In the genomic region with DNA sequence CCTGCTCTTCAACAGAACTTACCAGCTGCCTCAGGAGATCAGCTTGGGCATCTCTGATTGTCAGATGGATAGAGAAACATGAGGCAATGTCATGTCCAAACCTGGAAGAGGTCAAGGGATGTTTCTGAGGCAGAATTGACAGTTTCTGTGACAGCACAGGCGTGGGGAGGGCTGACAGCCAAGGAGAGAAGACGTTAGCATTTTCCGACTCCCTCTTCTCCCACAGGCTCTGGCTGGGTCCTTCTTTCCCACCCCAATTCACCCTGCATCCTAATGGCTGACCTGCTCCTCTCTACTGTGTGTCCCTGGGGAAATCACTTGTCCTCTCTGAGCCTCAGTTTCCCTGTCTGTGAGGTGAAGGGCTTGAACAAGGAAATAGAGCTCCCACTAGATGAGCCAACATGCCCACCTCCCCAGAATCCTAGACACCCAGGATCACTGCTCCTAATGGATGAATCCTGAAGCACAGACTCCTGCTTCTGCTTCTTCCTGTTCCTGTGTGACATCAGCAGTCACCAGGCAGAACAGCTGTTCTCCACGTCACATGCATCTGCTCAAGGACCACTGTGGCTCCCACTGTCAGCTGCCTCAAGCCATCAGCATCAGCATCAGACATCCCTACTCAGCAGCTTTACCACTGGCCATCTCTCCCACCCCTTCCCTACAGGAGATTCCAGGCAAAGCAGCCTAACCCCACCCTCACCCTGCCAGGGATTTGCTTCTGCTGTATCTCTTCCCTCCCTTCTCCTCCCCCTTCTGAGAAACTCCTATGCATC, we compare ENCODE assay signal across 19 cellular contexts.
DNase-seq lines count a peak whose midpoint lies in the region; FAIRE-seq and TF ChIP-seq lines count a peak whose summit lies in the region.
"Had no signal": no experiment of that assay in that cellular context is flagged by ENCODE, and none has a peak within 500 bp of the region (broad histone marks: within the 10 kb centered on the region; RNA-seq: fewer than 3 reads in every experiment).

No MANE protein-coding gene starts in this region.

- H2BK15ac ChIP-seq in mesendoderm (replicated peaks; ENCODE audit: low read depth), result no peak overlapping the region

- H3K56ac ChIP-seq in mesendoderm (ENCODE audit: low read length), result no peak overlapping the region

- TF ChIP-seq CTCF in bronchial epithelial cell (IDR thresholded peaks at IDR 0.05; ENCODE audit: insufficient read depth, low read length, severe bottlenecking), result no peak
- no peak for TF ChIP-seq CTCF in GM13977 (IDR thresholded peaks at IDR 0.05; ENCODE audit: extremely low read depth, insufficient read depth, missing control alignments)

- H2BK5ac ChIP-seq in mesendoderm (ENCODE audit: low read length), result no peak overlapping the region

- no peak for FAIRE-seq in bronchial epithelial cell (lab: Jason Lieb, UNC)
- FAIRE-seq: A204.1, astrocyte, frontal cortex had no signal

- H3K4ac ChIP-seq in mesendoderm (ENCODE audit: low read depth, low read length), result no peak overlapping the region

- no peak overlapping the region for H4K5ac ChIP-seq in mesendoderm (ENCODE audit: low read length)

- no peak overlapping the region for H3K18ac ChIP-seq in mesendoderm (ENCODE audit: low read length)

- H3K27ac ChIP-seq in mesendoderm (ENCODE audit: low read depth, low read length), result no peak overlapping the region
- H3K27ac ChIP-seq: ovary, Peyer's patch had no signal

- H3K79me2 ChIP-seq in mesendoderm (ENCODE audit: control insufficient read depth, insufficient read depth, low read length), result no peaks in the 10 kb centered on the region

- H2BK120ac ChIP-seq in mesendoderm (ENCODE audit: low read depth, low read length), result no peak overlapping the region

- H3K9ac ChIP-seq in mesendoderm (ENCODE audit: low read length), result no peak overlapping the region

- WGBS in mesendoderm (ENCODE audit: extremely low coverage, insufficient coverage, low lambda C conversion rate), result no CpG with 5 or more reads among the region's 4 CpGs

- H4K8ac ChIP-seq in mesendoderm (ENCODE audit: low read depth, low read length), result no peak overlapping the region

- H3K4me2 ChIP-seq in mesendoderm (ENCODE audit: low read length), result no peak overlapping the region

- peak; percentile 16 for DNase-seq in NCI-H1436 (lab: John Stamatoyannopoulos, UW)
- DNase-seq in NCI-H1436 treated with DMSO at 0.1 percent for 48 hours (lab: John Stamatoyannopoulos, UW), result no peak
- peak; percentile 3 for DNase-seq in HT-29 (ENCODE audit: low spot score)
- DNase-seq in bronchial epithelial cell (ENCODE audit: low read depth), result peak; percentile 3
- peak; percentile 30 for DNase-seq in mesendoderm
- DNase-seq in amygdala (lab: John Stamatoyannopoulos, UW), result no peak
- no peak for DNase-seq in GM13977 (ENCODE audit: low spot score)
- DNase-seq in NCI-H510A treated with DMSO at 0.1 percent for 48 hours (lab: John Stamatoyannopoulos, UW), result no peak
- DNase-seq: activated CD4-positive, alpha-beta T cell treated with anti-CD3 and anti-CD28 coated beads, Interleukin-2, amount 10 ng/mL, durations not matched to agents 7 days and 5 days; COR-L47; immature natural killer cell; NCI-H2227 treated with DMSO at 0.1 percent for 48 hours; ovary; Peyer's patch; stimulated activated CD4-positive, alpha-beta T cell treated with anti-CD3 and anti-CD28 coated beads, Interleukin-12 subunit alpha, Interleukin-12 subunit beta, amount 100 ng/mL, for 4 hours; substantia nigra had no signal

- H3K79me1 ChIP-seq in mesendoderm (ENCODE audit: low read length), result no peaks in the 10 kb centered on the region

- H3K4me3 ChIP-seq in bronchial epithelial cell (ENCODE audit: low read depth, low read length) (no peak overlapping the region), mesendoderm (ENCODE audit: low read length) (no peak overlapping the region)
- H3K4me3 ChIP-seq: ovary, Peyer's patch had no signal

- in situ Hi-C loops in GM13977 (cut with MboI; ENCODE audit: low pct_unique_long_range_greater_than_20kb, low sequenced_read_pairs, unreplicated experiment), result no loop called here

- no peaks in the 10 kb centered on the region for H3K36me3 ChIP-seq in bronchial epithelial cell (ENCODE audit: control insufficient read depth, insufficient read depth, low read length)
- H3K36me3 ChIP-seq in mesendoderm (ENCODE audit: control insufficient read depth, insufficient read depth, low read length), result no peaks in the 10 kb centered on the region
- H3K36me3 ChIP-seq: ovary, Peyer's patch had no signal

- no peak overlapping the region for H3K23ac ChIP-seq in mesendoderm (ENCODE audit: low read length)

- H2AK5ac ChIP-seq in mesendoderm (ENCODE audit: low read length), result no peak overlapping the region

- H3K27me3 ChIP-seq in bronchial epithelial cell (ENCODE audit: control insufficient read depth, insufficient read depth, low read length) (no peaks in the 10 kb centered on the region), mesendoderm (ENCODE audit: insufficient read depth, low read length, poor library complexity) (no peaks in the 10 kb centered on the region)
- H3K27me3 ChIP-seq: ovary, Peyer's patch had no signal

- no peaks in the 10 kb centered on the region for H3K4me1 ChIP-seq in mesendoderm (ENCODE audit: control insufficient read depth, low read depth, low read length)
- H3K4me1 ChIP-seq: Peyer's patch had no signal

Comparison
In these comparisons a context has a peak if more than half of its experiments do, and no peak if none do; other contexts are left out.
1. DNase-seq: peak in NCI-H1436 (single experiment), HT-29 (single experiment), bronchial epithelial cell (single experiment) and mesendoderm (single experiment); none in NCI-H1436 treated with DMSO at 0.1 percent for 48 hours (single experiment), amygdala (0 of 56), GM13977 (single experiment) and NCI-H510A treated with DMSO at 0.1 percent for 48 hours (single experiment).